19 cellular contexts compared by ENCODE assay signal in the genomic region with DNA sequence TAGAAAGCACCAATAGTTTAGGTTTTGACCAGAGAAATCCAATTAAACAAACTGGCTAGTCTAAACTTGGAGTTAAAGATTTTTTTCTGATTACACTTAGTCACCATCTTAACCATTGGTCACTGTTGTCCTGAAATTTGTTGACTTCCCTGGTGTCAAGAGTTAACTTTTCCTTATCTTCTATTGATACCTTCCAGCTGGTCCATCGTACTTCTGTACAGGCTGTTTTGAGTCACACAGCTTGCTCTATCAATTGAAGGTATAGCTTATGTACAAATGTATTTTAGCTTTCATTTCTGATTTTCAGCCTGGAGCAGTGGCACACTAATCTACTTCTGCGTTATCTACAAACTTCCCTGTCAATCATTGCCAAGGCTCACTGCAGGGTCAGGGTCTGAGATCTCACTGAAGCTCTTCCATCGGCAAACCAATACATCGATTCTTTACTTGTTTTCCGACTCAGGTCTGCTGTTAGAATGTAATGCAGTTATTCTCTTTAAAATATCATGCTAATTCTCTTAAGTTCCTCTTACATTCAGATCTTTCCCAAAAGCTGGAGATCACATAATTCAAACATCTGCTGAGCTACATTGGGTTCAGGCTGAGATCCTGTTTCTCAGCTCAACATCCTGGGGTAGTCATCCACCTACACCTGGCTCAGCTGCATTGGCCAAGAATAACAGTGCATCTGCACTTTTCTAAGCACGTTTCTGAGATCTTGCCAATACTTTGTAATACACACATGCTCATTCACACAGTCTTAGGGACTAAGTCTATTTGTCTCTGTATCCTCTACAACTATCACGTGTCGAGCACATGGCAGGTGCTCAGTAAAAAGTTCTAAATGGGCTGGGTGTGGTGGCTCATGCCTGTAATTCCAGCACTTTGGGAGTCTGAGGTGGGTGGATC. TPM values are rescaled to one million over a fixed set of nuclear protein-coding genes. Genes with fewer than 3 reads are reported as not detected.
DNase-seq lines count a peak whose midpoint lies in the region; ATAC-seq, FAIRE-seq and TF ChIP-seq lines count a peak whose summit lies in the region.
"Had no signal": no experiment of that assay in that cellular context is flagged by ENCODE, and none has a peak within 500 bp of the region (broad histone marks: within the 10 kb centered on the region; RNA-seq: fewer than 3 reads in every experiment).

No MANE protein-coding gene starts in this region.

- H3K4me3 Mint-ChIP-seq in Caco-2 (ENCODE audit: unreplicated experiment): peak overlapping the region; percentile 25

- H3K4me1 Mint-ChIP-seq in Caco-2 (ENCODE audit: low read depth, unreplicated experiment): peaks cover 30% of the 10 kb centered on the region

- H2AFZ ChIP-seq in endothelial cell of umbilical vein (ENCODE audit: low read depth, low read length): no peak overlapping the region

- no peak for TF ChIP-seq CTCF in Caco-2 (IDR thresholded peaks at IDR 0.05; ENCODE audit: insufficient read depth in 1 of 2, low read depth in 1 of 2, low read length in 1 of 2, severe bottlenecking in 1 of 2, unreplicated experiment in 1 of 2)
- TF ChIP-seq CTCF in endothelial cell of umbilical vein (IDR thresholded peaks at IDR 0.05; ENCODE audit: extremely low read depth in 1 of 2, insufficient read depth in 1 of 2, low read depth in 1 of 2, low read length in 2 of 2): no peak
- TF ChIP-seq CTCF in tibial artery (IDR thresholded peaks at IDR 0.05): no peak

- H3K27me3 ChIP-seq in Caco-2 (replicated peaks; ENCODE audit: control insufficient read depth, insufficient read depth, low read length): no peaks in the 10 kb centered on the region
- H3K27me3 ChIP-seq in endothelial cell of umbilical vein (ENCODE audit: control insufficient read depth in 2 of 2, insufficient read depth in 2 of 2, low read length in 2 of 2): peaks cover 0 to 1% of the 10 kb centered on the region in 2 experiments
- H3K27me3 ChIP-seq in tibial artery: no peaks in the 10 kb centered on the region
- H3K27me3 ChIP-seq: Peyer's patch had no signal

- H3K36me3 ChIP-seq in Caco-2 (ENCODE audit: control insufficient read depth, insufficient read depth, low read length) (no peaks in the 10 kb centered on the region; the same call in 1 of the 2 replicates), endothelial cell of umbilical vein (ENCODE audit: control insufficient read depth in 2 of 2, extremely low read depth in 1 of 2, insufficient read depth in 2 of 2, low read length in 2 of 2) (no peaks in the 10 kb centered on the region), tibial artery (peaks cover 0 to 31% (median 28%) of the 10 kb centered on the region in 3 donors)

- H4K20me1 ChIP-seq in endothelial cell of umbilical vein (replicated peaks; ENCODE audit: control insufficient read depth, extremely low read depth, insufficient read depth, low read length): no peaks in the 10 kb centered on the region

- no peaks in the 10 kb centered on the region for H3K27me3 Mint-ChIP-seq in Caco-2 (ENCODE audit: insufficient read depth, unreplicated experiment)

- H3K4me1 ChIP-seq in Caco-2 (peaks cover 38% of the 10 kb centered on the region), endothelial cell of umbilical vein (ENCODE audit: control insufficient read depth, extremely low read depth, insufficient read depth, low read length) (no peaks in the 10 kb centered on the region), tibial artery (no peaks in the 10 kb centered on the region)

- FAIRE-seq in endothelial cell of umbilical vein (lab: Jason Lieb, UNC): peak; percentile 46
- FAIRE-seq: A549, H54 had no signal

- intact Hi-C loops in Caco-2 (cut with micrococcal nuclease; ENCODE audit: unreplicated experiment) (no loop called here), endothelial cell of umbilical vein (cut with micrococcal nuclease) (no loop called here), left ventricle myocardium superior (cut with micrococcal nuclease) (no loop called here), tibial artery (cut with DNase I; ENCODE audit: low total_unique reads) (no loop called here)

- dilution Hi-C loops in endothelial cell of umbilical vein (cut with MboI; ENCODE audit: extremely low pct_ligation_motif_present, low sequenced_read_pairs): no loop called here

- CTCF ChIA-PET in Caco-2 (lab: Charles Lee) (interaction anchor here (0.7 to 0.8 kb wide), 2 partner anchors 192 to 307 kb away, joined by 3 read pairs; a partner anchor contains a TSS), endothelial cell of umbilical vein (lab: Charles Lee) (no interaction called here)

- no peaks in the 10 kb centered on the region for H3K9me3 Mint-ChIP-seq in Caco-2 (ENCODE audit: unreplicated experiment)

- no peaks in the 10 kb centered on the region for H3K79me2 ChIP-seq in endothelial cell of umbilical vein (ENCODE audit: control insufficient read depth, insufficient read depth, low read length)

- H3K36me3 Mint-ChIP-seq in Caco-2 (ENCODE audit: insufficient read depth, unreplicated experiment): peaks cover 21% of the 10 kb centered on the region

- H3K4me3 ChIP-seq in Caco-2 (ENCODE audit: low read depth, low read length) (no peak overlapping the region), endothelial cell of umbilical vein (replicated peaks in 1 of 3; ENCODE audit: insufficient read depth in 1 of 3, low read depth in 1 of 3, low read length in 3 of 3) (no peak overlapping the region), tibial artery (no peak overlapping the region)
- H3K4me3 ChIP-seq: A549, SK-N-MC had no signal

- POLR2A ChIA-PET in Caco-2 (lab: Charles Lee): interaction anchor here (0.7 to 1.4 kb wide), 3 partner anchors 11 to 80 kb away, joined by 5 to 8 read pairs (median 5); a partner anchor contains a TSS
- POLR2A ChIA-PET in endothelial cell of umbilical vein (lab: Charles Lee): no interaction called here

- H3K9ac ChIP-seq in endothelial cell of umbilical vein (replicated peaks; ENCODE audit: extremely low read depth, insufficient read depth, low read length): no peak overlapping the region

- no peak for ATAC-seq in left ventricle myocardium superior
- ATAC-seq: A549 had no signal

- no peak for TF ChIP-seq POLR2A in endothelial cell of umbilical vein (IDR thresholded peaks at IDR 0.05; ENCODE audit: low read depth, low read length)

- H3K27ac ChIP-seq in endothelial cell of umbilical vein (ENCODE audit: insufficient read depth, low read depth, low read length): no peak overlapping the region
- no peak overlapping the region for H3K27ac ChIP-seq in tibial artery
- H3K27ac ChIP-seq: A549, SK-N-MC had no signal

- DNase-seq in Caco-2 (peak in 1 of 2 experiments; percentile 20), OCI-M1 (lab: John Stamatoyannopoulos, UW) (peak; percentile 1), endothelial cell of umbilical vein (ENCODE audit: low read depth, low spot score) (no peak), mucosa of gallbladder (ENCODE audit: low spot score) (peak; percentile 14), left ventricle myocardium superior (no peak), tibial artery (no peak), MV-4-11 (lab: John Stamatoyannopoulos, UW) (no peak)
- DNase-seq in stimulated activated CD8-positive, alpha-beta memory T cell treated with anti-CD3 and anti-CD28 coated beads, Interleukin-4, amount 100 ng/mL, for 48 hours: no peak
- DNase-seq: C1 segment of cervical spinal cord, DMS153, IMR-90, Kasumi-1, NCI-H187, NCI-H748 treated with DMSO at 0.1 percent for 48 hours, Peyer's patch, Right ventricle myocardium superior had no signal

- no peaks in the 10 kb centered on the region for H3K9me1 ChIP-seq in endothelial cell of umbilical vein (replicated peaks; ENCODE audit: control insufficient read depth, extremely low read depth, insufficient read depth, low read length)

- BruUV-seq in Caco-2 (replicated peaks; lab: Mats Ljungman, UMichigan) (TSS peak; percentile 6), endothelial cell of umbilical vein (replicated peaks; lab: Mats Ljungman, UMichigan) (no TSS peak)

- no peaks in the 10 kb centered on the region for H3K9me3 ChIP-seq in Caco-2
- no peaks in the 10 kb centered on the region for H3K9me3 ChIP-seq in endothelial cell of umbilical vein (replicated peaks; ENCODE audit: control insufficient read depth, insufficient read depth, low read length)
- H3K9me3 ChIP-seq in tibial artery: no peaks in the 10 kb centered on the region
- H3K9me3 ChIP-seq: A549, Peyer's patch had no signal

- H3K4me2 ChIP-seq in endothelial cell of umbilical vein (ENCODE audit: insufficient read depth, low read length): no peak overlapping the region
- H3K4me2 ChIP-seq: A549 had no signal

- no peak overlapping the region for H3K27ac Mint-ChIP-seq in Caco-2 (ENCODE audit: unreplicated experiment)

TF ChIP-seq in endothelial cell of umbilical vein, 7 proteins besides CTCF, POLR2A, EP300 and RAD21:
- TF ChIP-seq FOS (IDR thresholded peaks at IDR 0.05; ENCODE audit: borderline replicate concordance, insufficient read depth, low read length) (no peak), EZH2 (IDR thresholded peaks at IDR 0.05; ENCODE audit: borderline replicate concordance, low read depth, low read length, severe bottlenecking) (no peak), GATA2 (IDR thresholded peaks at IDR 0.05; ENCODE audit: insufficient read depth, insufficient read length, low read depth, low read length) (no peak), MYC (IDR thresholded peaks at IDR 0.05; ENCODE audit: low read depth, low read length) (no peak), POLR2AphosphoS5 (IDR thresholded peaks at IDR 0.05; ENCODE audit: insufficient read depth, low read depth, low read length) (no peak), JUN (IDR thresholded peaks at IDR 0.05; ENCODE audit: borderline replicate concordance, insufficient read depth, insufficient read length, low read depth) (no peak)
- TF ChIP-seq, protein P1, sequence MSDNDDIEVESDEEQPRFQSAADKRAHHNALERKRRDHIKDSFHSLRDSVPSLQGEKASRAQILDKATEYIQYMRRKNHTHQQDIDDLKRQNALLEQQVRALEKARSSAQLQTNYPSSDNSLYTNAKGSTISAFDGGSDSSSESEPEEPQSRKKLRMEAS (IDR thresholded peaks at IDR 0.05; ENCODE audit: insufficient read depth, insufficient read length): no peak

RNA-seq across cellular contexts. Expression of a gene that starts 11.3 kb away (rescaled TPM):
- total RNA-seq in Caco-2 (2022): 67.7 and 70.2 TPM in 2 replicates
- total RNA-seq in endothelial cell of umbilical vein: 34.1 and 37.4 TPM in 2 replicates
- polyA plus RNA-seq in endothelial cell of umbilical vein: 10.9 and 13.5 TPM in 2 replicates
- 24.9 and 25.2 TPM in 2 replicates for polyA plus RNA-seq in endothelial cell of umbilical vein (2011; cell fraction: cytosol; rRNA removed)
- 7.8 and 9.8 TPM in 2 replicates for polyA plus RNA-seq in endothelial cell of umbilical vein (2011; cell fraction: nucleus; rRNA removed)
- polyA plus RNA-seq in endothelial cell of umbilical vein (2012): 56.7 and 64.9 TPM in 2 replicates
- 10.7 and 11.4 TPM in 2 replicates for polyA minus RNA-seq in endothelial cell of umbilical vein
- polyA minus RNA-seq in endothelial cell of umbilical vein (2011; cell fraction: cytosol; rRNA and poly(A)+ RNA removed): 9.6 TPM
- 3.4 and 5.0 TPM in 2 replicates for polyA minus RNA-seq in endothelial cell of umbilical vein (2011; cell fraction: nucleus; rRNA and poly(A)+ RNA removed)
- 45.0 TPM for total RNA-seq in mucosa of gallbladder
- total RNA-seq in left ventricle myocardium superior: 125 TPM

Comparison
In these comparisons a context has a peak if more than half of its experiments do, and no peak if none do; other contexts are left out.
1. DNase-seq: peak in OCI-M1 (single experiment) and mucosa of gallbladder (single experiment); none in endothelial cell of umbilical vein (single experiment), left ventricle myocardium superior (single experiment), tibial artery (0 of 2), MV-4-11 (single experiment) and stimulated activated CD8-positive, alpha-beta memory T cell treated with anti-CD3 and anti-CD28 coated beads, Interleukin-4, amount 100 ng/mL, for 48 hours (single experiment).